2 cellular contexts compared by ENCODE assay signal in the genomic region with DNA sequence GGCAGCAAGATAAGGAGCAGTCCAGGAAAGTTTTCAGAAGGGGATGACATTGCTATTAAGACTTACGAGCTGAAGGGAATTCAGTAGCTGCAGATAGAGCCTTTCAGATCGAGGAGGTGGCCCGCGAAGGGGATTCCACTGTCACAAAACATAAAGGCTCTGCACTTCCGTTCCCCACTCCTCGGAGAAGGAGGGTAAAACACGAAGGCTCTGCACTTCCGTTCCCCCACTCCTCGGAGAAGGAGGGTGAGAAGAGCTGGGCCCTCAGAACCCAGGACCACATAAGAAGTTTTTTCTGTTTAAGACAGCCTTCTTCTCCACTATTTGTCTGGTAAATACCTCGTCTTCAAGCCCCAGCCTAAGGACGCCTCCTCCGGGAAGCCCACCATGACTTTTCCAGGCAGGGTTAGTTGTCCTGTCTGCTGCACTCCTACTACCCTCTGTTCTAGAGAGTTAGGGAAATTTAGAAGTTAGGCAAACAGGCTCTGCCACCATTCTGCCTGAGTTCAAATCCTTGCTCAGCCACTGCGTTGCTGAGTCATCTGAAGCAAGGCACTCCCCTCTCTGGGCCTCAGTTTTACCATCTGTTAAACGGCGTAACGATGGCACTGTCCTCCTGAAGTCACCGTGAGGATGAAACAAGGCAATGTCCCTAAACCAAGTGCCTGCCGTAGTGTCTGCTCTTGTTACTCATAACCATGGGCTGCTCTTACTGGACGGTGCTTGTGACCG.
TF ChIP-seq lines count a peak whose summit lies in the region.

No MANE protein-coding gene starts in this region.

TF ChIP-seq in GM23338, 12 proteins besides CTCF, POLR2A, EP300 and RAD21 (continues in another document):
- TF ChIP-seq NANOG (IDR thresholded peaks at IDR 0.05; ENCODE audit: borderline replicate concordance), result no peak
- TF ChIP-seq CREB1 (CRISPR knock-in tag; IDR thresholded peaks at IDR 0.05; ENCODE audit: low read depth), result no peak
- TF ChIP-seq STAT1 (IDR thresholded peaks at IDR 0.05; ENCODE audit: unreplicated experiment), result no peak
- TF ChIP-seq ZNF114 (CRISPR knock-in tag; IDR thresholded peaks at IDR 0.05), result no peak
- TF ChIP-seq ETS1 (IDR thresholded peaks at IDR 0.05), result no peak
- no peak for TF ChIP-seq REST (IDR thresholded peaks at IDR 0.05; ENCODE audit: unreplicated experiment)
- TF ChIP-seq ZNF331 (CRISPR knock-in tag; IDR thresholded peaks at IDR 0.05; ENCODE audit: low read depth), result no peak
- TF ChIP-seq JUNB (IDR thresholded peaks at IDR 0.05; ENCODE audit: unreplicated experiment), result no peak
- TF ChIP-seq POLR2AphosphoS5 (IDR thresholded peaks at IDR 0.05; ENCODE audit: low read depth), result no peak
- no peak for TF ChIP-seq EZH2 (IDR thresholded peaks at IDR 0.05; ENCODE audit: low read depth, unreplicated experiment)

TF ChIP-seq in H1, 55 proteins besides CTCF, POLR2A, EP300 and RAD21:
- TF ChIP-seq KDM1A (IDR thresholded peaks at IDR 0.05; ENCODE audit: borderline replicate concordance, low read length) (0 out of 2 replicates have a peak, but pooled peaks have one; percentile 39), CEBPB (IDR thresholded peaks at IDR 0.05; ENCODE audit: low read depth, low read length) (no peak), TEAD4 (IDR thresholded peaks at IDR 0.05; ENCODE audit: low read depth, low read length) (no peak)
